ENCODE assay signal across 9 cellular contexts in genomic region chr7:90412458-90413184, GRCh38. TPM values are rescaled to one million over a fixed set of nuclear protein-coding genes. Genes with fewer than 3 reads are reported as not detected.
DNase-seq lines count a peak whose midpoint lies in the region; ATAC-seq and TF ChIP-seq lines count a peak whose summit lies in the region.
"Had no signal": no experiment of that assay in that cellular context is flagged by ENCODE, and none has a peak within 500 bp of the region (broad histone marks: within the 10 kb centered on the region; RNA-seq: fewer than 3 reads in every experiment).

No MANE protein-coding gene starts in this region.

- peaks cover 17% of the 10 kb centered on the region for H3K36me3 ChIP-seq in OCI-LY1 (ENCODE audit: insufficient read depth, low read length)
- H3K36me3 ChIP-seq in smooth muscle cell (ENCODE audit: low read depth), result peaks cover 4% of the 10 kb centered on the region
- peaks cover 9% of the 10 kb centered on the region for H3K36me3 ChIP-seq in MG63

- DNase-seq in AG09309 (ENCODE audit: low read depth) (no peak), epithelial cell of proximal tubule (ENCODE audit: low read depth) (peak; percentile 10), smooth muscle cell (lab: John Stamatoyannopoulos, UW; ENCODE audit: unreplicated experiment) (no peak), MG63 (no peak), NCI-H187 (lab: John Stamatoyannopoulos, UW) (no peak), COLO829 (ENCODE audit: low spot score) (no peak)

- H2AFZ ChIP-seq in OCI-LY1 (ENCODE audit: low read length) (no peak overlapping the region), smooth muscle cell (ENCODE audit: low read depth) (no peak overlapping the region)

- H4K20me1 ChIP-seq in OCI-LY1 (ENCODE audit: insufficient read depth, low read length) (no peaks in the 10 kb centered on the region), smooth muscle cell (ENCODE audit: low read depth) (peaks cover 38% of the 10 kb centered on the region)

- H3K9me2 ChIP-seq in OCI-LY1 (ENCODE audit: low read depth, low read length), result no peaks in the 10 kb centered on the region

- H3K4me3 ChIP-seq in AG09309 (ENCODE audit: control insufficient read depth, low read depth, low read length) (no peak overlapping the region), OCI-LY1 (ENCODE audit: low read depth, low read length, poor library complexity, severe bottlenecking) (no peak overlapping the region), epithelial cell of proximal tubule (ENCODE audit: low read depth, low read length) (no peak overlapping the region), smooth muscle cell (no peak overlapping the region), MG63 (no peak overlapping the region)

- H3K79me2 ChIP-seq in OCI-LY1 (ENCODE audit: insufficient read depth, low read length) (no peaks in the 10 kb centered on the region), smooth muscle cell (ENCODE audit: low read depth) (peaks cover 3% of the 10 kb centered on the region)

- H3F3A ChIP-seq in OCI-LY1 (ENCODE audit: insufficient read depth, low read length), result no peaks in the 10 kb centered on the region
- H3F3A ChIP-seq in smooth muscle cell (ENCODE audit: low read depth), result no peaks in the 10 kb centered on the region

- H3K27ac ChIP-seq in OCI-LY1 (ENCODE audit: low read depth, low read length, poor library complexity, severe bottlenecking) (no peak overlapping the region), smooth muscle cell (ENCODE audit: low read depth) (no peak overlapping the region)

- ATAC-seq in GM18867 (IDR thresholded peaks at IDR 0.05; ENCODE audit: unreplicated experiment), result peak; percentile 67

- no peaks in the 10 kb centered on the region for H3K9me3 ChIP-seq in OCI-LY1 (ENCODE audit: low read length)
- H3K9me3 ChIP-seq in smooth muscle cell (replicated peaks; ENCODE audit: low read depth), result no peaks in the 10 kb centered on the region
- no peaks in the 10 kb centered on the region for H3K9me3 ChIP-seq in MG63

- WGBS in smooth muscle cell (ENCODE audit: low lambda C conversion rate), result 89% methylated on average over 11 of the region's 11 CpGs

- H3K4me2 ChIP-seq in OCI-LY1 (ENCODE audit: low read length) (no peak overlapping the region), smooth muscle cell (no peak overlapping the region)

- H3K9ac ChIP-seq in OCI-LY1 (ENCODE audit: low read length), result no peak overlapping the region
- H3K9ac ChIP-seq in smooth muscle cell (ENCODE audit: low read depth), result no peak overlapping the region

- TF ChIP-seq CTCF in AG09309 (IDR thresholded peaks at IDR 0.05; ENCODE audit: control insufficient read depth, insufficient read depth, low read depth, low read length, missing control alignments) (peak; percentile 29), OCI-LY1 (IDR thresholded peaks at IDR 0.05; ENCODE audit: low read length) (peak; percentile 90), epithelial cell of proximal tubule (conservative IDR thresholded peaks at IDR 0.05; ENCODE audit: low read depth, low read length) (peak; percentile 62), smooth muscle cell (IDR thresholded peaks at IDR 0.05; ENCODE audit: borderline replicate concordance, insufficient read depth, poor library complexity, severe bottlenecking) (peak; percentile 4)

- H3K27me3 ChIP-seq in OCI-LY1 (ENCODE audit: insufficient read depth, low read length) (no peaks in the 10 kb centered on the region), smooth muscle cell (ENCODE audit: low read depth) (no peaks in the 10 kb centered on the region), MG63 (no peaks in the 10 kb centered on the region)

- no peaks in the 10 kb centered on the region for H3K4me1 ChIP-seq in OCI-LY1 (ENCODE audit: insufficient read depth, low read length, severe bottlenecking)
- H3K4me1 ChIP-seq in smooth muscle cell (ENCODE audit: low read depth), result no peaks in the 10 kb centered on the region

RNA-seq across cellular contexts. Expression of gene CLDN12, which starts 9.4 kb away (rescaled TPM):
- total RNA-seq in epithelial cell of proximal tubule (25.2 and 53.3 TPM in 2 replicates), smooth muscle cell (50.2 and 51.1 TPM in 2 replicates)
- 16.1 and 18.1 TPM in 2 replicates for polyA plus RNA-seq in smooth muscle cell
- total RNA-seq in MG63 (2014; rRNA removed; shearing (Covaris generic); ENCODE audit: low replicate concordance), result 1.9 and 2.3 TPM in 2 replicates

RNA-seq across cellular contexts. Expression of gene PTTG1IP2, which starts 56.8 kb away (rescaled TPM):
- not detected in 2 replicates for total RNA-seq in epithelial cell of proximal tubule
- not detected in 2 replicates for total RNA-seq in smooth muscle cell
- not detected in 2 replicates for polyA plus RNA-seq in smooth muscle cell
- not detected in 2 replicates for total RNA-seq in MG63 (2014; rRNA removed; shearing (Covaris generic); ENCODE audit: low replicate concordance)
- total RNA-seq: pulmonary artery endothelial cell had no signal

Comparison
In these comparisons a context has a peak if more than half of its experiments do, and no peak if none do; other contexts are left out.
1. CTCF ChIP-seq: peak in every context shown above with its lines; median percentile 90 in OCI-LY1; 62 in epithelial cell of proximal tubule; 29 in AG09309; 4 in smooth muscle cell.